Comparison of ENCODE assay signal across 8 cellular contexts in genomic region chr17:50866261-50866949, GRCh38. TPM values are rescaled to one million over a fixed set of nuclear protein-coding genes. Genes with fewer than 3 reads are reported as not detected.
DNase-seq lines count a peak whose midpoint lies in the region; ATAC-seq lines count a peak whose summit lies in the region.

Gene TOB1 (minus strand): TSS chr17:50866354. CDS start chr17:50864017, 2,337 bp downstream.

- H3K4me1 ChIP-seq in ectodermal cell (ENCODE audit: control insufficient read depth, insufficient read depth, low read length): peaks cover 17% of the 10 kb centered on the region

- H3K27ac ChIP-seq in ectodermal cell (ENCODE audit: insufficient read depth, low read depth, low read length, poor library complexity, severe bottlenecking): peak within 1 kb of the TSS; percentile 94

- H3K27me3 ChIP-seq in ectodermal cell (ENCODE audit: control insufficient read depth, insufficient read depth, low read length, poor library complexity, severe bottlenecking): no peaks in the 10 kb centered on the region

- 0% methylated on average over 75 of the region's 75 CpGs for WGBS in ectodermal cell, 2 experiments

- peak; percentile 64 for ATAC-seq in GM19468 (IDR thresholded peaks at IDR 0.05; ENCODE audit: extremely low read depth, unreplicated experiment)

- DNase-seq in CMK (ENCODE audit: low read depth): peak; percentile 82
- peak; percentile 78 for DNase-seq in HS-5 (ENCODE audit: low read depth)
- DNase-seq in NK-92 (lab: John Stamatoyannopoulos, UW; ENCODE audit: unreplicated experiment): peak; percentile 78
- peak; percentile 91 to 97 for DNase-seq in activated CD8-positive, alpha-beta memory T cell treated with anti-CD3 and anti-CD28 coated beads for 1 hour (ENCODE audit: extremely low read depth in 1 of 2, low read depth in 1 of 2)
- peak; percentile 99 for DNase-seq in medulla oblongata (ENCODE audit: extremely low spot score)
- peak; percentile 90 to 97 (median 93) for DNase-seq in stimulated activated CD4-positive, alpha-beta T cell treated with anti-CD3 and anti-CD28 coated beads, TNF-alpha, amount 100 ng/mL, for 48 hours (ENCODE audit: low read depth in 3 of 3)

- no peaks in the 10 kb centered on the region for H3K9me3 ChIP-seq in ectodermal cell (ENCODE audit: control insufficient read depth, low read length)

- H3K4me3 ChIP-seq in ectodermal cell (ENCODE audit: insufficient read depth, low read depth, low read length): peak within 1 kb of the TSS; percentile 84

- H3K36me3 ChIP-seq in ectodermal cell (ENCODE audit: control insufficient read depth, insufficient read depth, low read length): peaks cover 5% of the 10 kb centered on the region

RNA-seq across cellular contexts. Expression of gene TOB1, which starts in this region (rescaled TPM):
- 48.7 TPM for polyA plus RNA-seq in ectodermal cell (2013, experiment 1 of 4)
- polyA plus RNA-seq in ectodermal cell (2013, experiment 2 of 4): 41.8 TPM
- polyA plus RNA-seq in ectodermal cell (2013, experiment 3 of 4): 34.3 TPM
- polyA plus RNA-seq in ectodermal cell (2013, experiment 4 of 4): 37.5 TPM

Comparison
In these comparisons a context has a peak if more than half of its experiments do, and no peak if none do; other contexts are left out.
1. Peak in every context shown above with its lines: DNase-seq, ATAC-seq, H3K4me3 ChIP-seq and H3K27ac ChIP-seq.